Comparison of ENCODE assay signal across 26 cellular contexts in the genomic region with DNA sequence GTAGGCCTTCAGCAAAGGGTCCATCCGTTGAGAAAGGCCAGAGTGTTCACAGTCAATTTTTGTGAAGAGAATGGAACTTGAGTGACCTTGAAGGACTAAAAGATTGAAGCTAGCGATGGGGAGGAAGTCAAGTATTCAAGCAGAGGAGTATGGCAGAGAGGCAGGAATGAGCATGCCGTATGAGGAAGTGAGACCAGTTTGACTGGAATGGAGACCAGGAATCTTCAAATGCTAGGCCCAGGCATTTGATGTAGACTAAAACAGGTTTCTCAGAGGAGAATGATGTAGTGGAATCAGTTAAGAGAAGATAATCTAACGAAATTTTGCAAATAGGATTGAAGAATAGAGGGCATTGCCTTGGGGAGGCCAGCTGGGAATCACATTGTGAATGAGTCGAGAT.
DNase-seq lines count a peak whose midpoint lies in the region; ATAC-seq, FAIRE-seq and TF ChIP-seq lines count a peak whose summit lies in the region.
"Had no signal": no experiment of that assay in that cellular context is flagged by ENCODE, and none has a peak within 500 bp of the region (broad histone marks: within the 10 kb centered on the region; RNA-seq: fewer than 3 reads in every experiment).

No MANE protein-coding gene starts in this region.

- H3K4me1 ChIP-seq in H1 (replicated peaks in 1 of 4; ENCODE audit: control insufficient read depth in 3 of 4, insufficient read depth in 4 of 4, low read length in 3 of 4): no peaks in the 10 kb centered on the region
- H3K4me1 ChIP-seq: A549, BE2C had no signal

- TF ChIP-seq EP300 in H1 (IDR thresholded peaks at IDR 0.05; ENCODE audit: borderline replicate concordance in 1 of 2, low read depth in 2 of 2, low read length in 2 of 2): no peak

- H3K27ac ChIP-seq in AG04450 (ENCODE audit: low read depth, low read length) (peak overlapping the region; percentile 21), H1 (ENCODE audit: low read depth, low read length) (no peak overlapping the region)
- H3K27ac ChIP-seq: 22Rv1, A549, BLaER1 had no signal

- no peak overlapping the region for H3K4me2 ChIP-seq in H1 (ENCODE audit: insufficient read depth in 1 of 2, low read depth in 2 of 2, low read length in 2 of 2)
- H3K4me2 ChIP-seq: A549, BLaER1 had no signal

- DNase-seq in AG04450 (ENCODE audit: low read depth, low spot score) (no peak), H1 (ENCODE audit: low read depth in 1 of 2, low spot score in 2 of 2) (no peak), NCI-H69 (lab: John Stamatoyannopoulos, UW) (no peak), frontal cortex (ENCODE audit: low spot score in 2 of 2) (no peak)
- DNase-seq in activated naive CD4-positive, alpha-beta T cell treated with anti-CD3 and anti-CD28 coated beads, Interleukin-2, amount 10 ng/mL, durations not matched to agents 7 days and 5 days: no peak
- DNase-seq: BE2C; C1 segment of cervical spinal cord; CD4-positive, alpha-beta memory T cell; CD4-positive, CD25-positive, alpha-beta regulatory T cell; CD8-positive, alpha-beta memory T cell; COR-L47; DMS 273 treated with DMSO at 0.1 percent for 48 hours; DMS153; DMS53; DMS79; DND-41; EL; GDM1 had no signal

- TF ChIP-seq POLR2A in H1 (IDR thresholded peaks at IDR 0.05; ENCODE audit: control extremely low read depth in 1 of 2, low read depth in 2 of 2, low read length in 2 of 2): no peak

- no peak overlapping the region for H2BK12ac ChIP-seq in H1 (ENCODE audit: low read depth, low read length)

- H4K20me1 ChIP-seq in H1 (replicated peaks in 1 of 2; ENCODE audit: control insufficient read depth in 1 of 2, insufficient read depth in 2 of 2, low read length in 2 of 2): no peaks in the 10 kb centered on the region
- H4K20me1 ChIP-seq: BLaER1 had no signal

- H3K36me3 Mint-ChIP-seq in activated naive CD4-positive, alpha-beta T cell treated with anti-CD3 and anti-CD28 coated beads, Interleukin-2, amount 10 ng/mL, durations not matched to agents 7 days and 5 days: no peaks in the 10 kb centered on the region
- H3K36me3 Mint-ChIP-seq: CD14-positive monocyte; CD4-positive, alpha-beta memory T cell; CD4-positive, CD25-positive, alpha-beta regulatory T cell; CD8-positive, alpha-beta memory T cell had no signal

- H3K56ac ChIP-seq in H1 (replicated peaks; ENCODE audit: insufficient read length, low read depth, low read length): no peak overlapping the region

- H3K27me3 Mint-ChIP-seq in activated naive CD4-positive, alpha-beta T cell treated with anti-CD3 and anti-CD28 coated beads, Interleukin-2, amount 10 ng/mL, durations not matched to agents 7 days and 5 days: no peaks in the 10 kb centered on the region
- H3K27me3 Mint-ChIP-seq: CD4-positive, CD25-positive, alpha-beta regulatory T cell had no signal

- no peak overlapping the region for H3K23ac ChIP-seq in H1 (ENCODE audit: insufficient read length)

- H3K27ac Mint-ChIP-seq in activated naive CD4-positive, alpha-beta T cell treated with anti-CD3 and anti-CD28 coated beads, Interleukin-2, amount 10 ng/mL, durations not matched to agents 7 days and 5 days: no peak overlapping the region
- H3K27ac Mint-ChIP-seq: CD14-positive monocyte; CD4-positive, alpha-beta memory T cell; CD4-positive, CD25-positive, alpha-beta regulatory T cell; CD8-positive, alpha-beta memory T cell had no signal

- H3K27me3 ChIP-seq in AG04450 (ENCODE audit: control insufficient read depth, insufficient read depth, low read length): no peaks in the 10 kb centered on the region
- no peaks in the 10 kb centered on the region for H3K27me3 ChIP-seq in H1 (replicated peaks in 1 of 4; ENCODE audit: control insufficient read depth in 3 of 4, extremely low read depth in 1 of 4, insufficient read depth in 3 of 4, low read length in 3 of 4)
- H3K27me3 ChIP-seq: BE2C, BLaER1 had no signal

- H4K8ac ChIP-seq in H1 (ENCODE audit: extremely low read depth, insufficient read depth, low read length): no peak overlapping the region

- H2AFZ ChIP-seq in H1 (ENCODE audit: low read length): no peak overlapping the region

- peak; percentile 81 for ATAC-seq in esophagus mucosa
- ATAC-seq: A549, GM12878 had no signal

- H3K79me2 ChIP-seq in H1 (ENCODE audit: control insufficient read depth in 1 of 2, insufficient read depth in 2 of 2, low read length in 2 of 2): no peaks in the 10 kb centered on the region

- no peak overlapping the region for H2AK5ac ChIP-seq in H1 (ENCODE audit: low read depth, low read length)

- H3K14ac ChIP-seq in H1 (ENCODE audit: insufficient read length): no peak overlapping the region

- POLR2A ChIA-PET in AG04450 (lab: Yijun Ruan, JAX) (no interaction called here), H1 (lab: Charles Lee; ENCODE audit: partially characterized antibody) (interaction anchor here (1.3 kb wide), 1 partner anchor 90 kb away, joined by 3 read pairs; a partner anchor contains a TSS)

- TF ChIP-seq RAD21 in H1 (IDR thresholded peaks at IDR 0.05 in 1 of 2, conservative IDR thresholded peaks at IDR 0.05 in 1 of 2; ENCODE audit: low read depth in 2 of 2, low read length in 2 of 2): no peak

- no peaks in the 10 kb centered on the region for H3K79me1 ChIP-seq in H1 (ENCODE audit: low read depth, low read length)

- H2BK15ac ChIP-seq in H1 (ENCODE audit: low read length): no peak overlapping the region

- CTCF ChIA-PET in AG04450 (lab: Charles Lee): no interaction called here
- CTCF ChIA-PET in H1 (lab: Charles Lee; ENCODE audit: partially characterized antibody): no interaction called here
- CTCF ChIA-PET in activated naive CD4-positive, alpha-beta T cell treated with anti-CD3 and anti-CD28 coated beads, Interleukin-2, amount 10 ng/mL, durations not matched to agents 7 days and 5 days (lab: Charles Lee): no interaction called here

- no peaks in the 10 kb centered on the region; a peak in 1 of 8 replicates for H3K36me3 ChIP-seq in H1 (ENCODE audit: control insufficient read depth in 2 of 4, insufficient read depth in 4 of 4, low read length in 3 of 4)
- H3K36me3 ChIP-seq: BE2C, BLaER1 had no signal

- H3K4me3 ChIP-seq in AG04450 (ENCODE audit: low read depth, low read length) (no peak overlapping the region), H1 (ENCODE audit: extremely low read depth in 1 of 4, insufficient read depth in 2 of 4, low read depth in 3 of 4, low read length in 4 of 4) (no peak overlapping the region)
- H3K4me3 ChIP-seq: A549, BLaER1, GM12878 had no signal

- H3K9me3 ChIP-seq in AG04450 (ENCODE audit: control insufficient read depth, insufficient read depth, low read length) (peaks cover 10% of the 10 kb centered on the region), H1 (ENCODE audit: insufficient read depth in 2 of 2, low read depth in 1 of 2, low read length in 1 of 2) (no peaks in the 10 kb centered on the region)
- H3K9me3 ChIP-seq: A549, BE2C had no signal

- TF ChIP-seq CTCF in AG04450 (IDR thresholded peaks at IDR 0.05; ENCODE audit: low read depth, low read length): no peak
- TF ChIP-seq CTCF in H1 (IDR thresholded peaks at IDR 0.05; ENCODE audit: control extremely low read depth in 1 of 3, insufficient read depth in 1 of 3, low read depth in 1 of 3, low read length in 3 of 3): no peak

- peaks cover 5% of the 10 kb centered on the region for H3K9me3 Mint-ChIP-seq in activated naive CD4-positive, alpha-beta T cell treated with anti-CD3 and anti-CD28 coated beads, Interleukin-2, amount 10 ng/mL, durations not matched to agents 7 days and 5 days

- no peak overlapping the region for H3K9ac ChIP-seq in H1 (replicated peaks in 1 of 4; ENCODE audit: extremely low read depth in 1 of 4, low read depth in 3 of 4, low read length in 3 of 4)
- H3K9ac ChIP-seq: BLaER1 had no signal

- no peak overlapping the region for H4K5ac ChIP-seq in H1 (ENCODE audit: insufficient read length, low read depth, low read length)

- no peak overlapping the region for H3K18ac ChIP-seq in H1 (ENCODE audit: extremely low read depth, low read length)

- no peak overlapping the region for H2BK5ac ChIP-seq in H1 (ENCODE audit: low read depth, low read length)

- no peaks in the 10 kb centered on the region for H3K23me2 ChIP-seq in H1 (ENCODE audit: low read depth, low read length)

- no peak for FAIRE-seq in H1 (lab: Jason Lieb, UNC)
- no peak for FAIRE-seq in frontal cortex (lab: Jason Lieb, UNC)
- FAIRE-seq: A549, GM12878, GM12892, GM18507 had no signal

- no peak overlapping the region for H2BK20ac ChIP-seq in H1 (ENCODE audit: low read length)

- H3K4ac ChIP-seq in H1 (replicated peaks; ENCODE audit: insufficient read length, low read depth, low read length): no peak overlapping the region

- no peak overlapping the region for H2BK120ac ChIP-seq in H1 (replicated peaks; ENCODE audit: low read depth, low read length)

- H3K4me3 Mint-ChIP-seq in activated naive CD4-positive, alpha-beta T cell treated with anti-CD3 and anti-CD28 coated beads, Interleukin-2, amount 10 ng/mL, durations not matched to agents 7 days and 5 days: no peak overlapping the region
- H3K4me3 Mint-ChIP-seq: CD14-positive monocyte; CD4-positive, alpha-beta memory T cell; CD4-positive, CD25-positive, alpha-beta regulatory T cell; CD8-positive, alpha-beta memory T cell had no signal

- peak overlapping the region; percentile 8 for H4K91ac ChIP-seq in H1 (replicated peaks; ENCODE audit: insufficient read length, low read length)

- 76% methylated on average over 5 of the region's 5 CpGs; no CpG with 5 or more reads in 1 of the 2 experiments for WGBS in H1 (ENCODE audit: extremely low coverage in 1 of 2, insufficient coverage in 1 of 2, insufficient read length in 1 of 2, insufficient replicate concordance in 2 of 2, low coverage in 1 of 2, low lambda C conversion rate in 2 of 2, missing lambda C conversion rate in 1 of 2), 2 experiments

- H3K4me1 Mint-ChIP-seq in activated naive CD4-positive, alpha-beta T cell treated with anti-CD3 and anti-CD28 coated beads, Interleukin-2, amount 10 ng/mL, durations not matched to agents 7 days and 5 days: no peaks in the 10 kb centered on the region
- H3K4me1 Mint-ChIP-seq: CD14-positive monocyte; CD4-positive, alpha-beta memory T cell; CD4-positive, CD25-positive, alpha-beta regulatory T cell; CD8-positive, alpha-beta memory T cell had no signal

TF ChIP-seq in H1, 55 proteins besides CTCF, POLR2A, EP300 and RAD21 (continues in another document):
- TF ChIP-seq SIRT6 (IDR thresholded peaks at IDR 0.05; ENCODE audit: low read length) (no peak), RFX5 (IDR thresholded peaks at IDR 0.05; ENCODE audit: borderline replicate concordance, low read depth, low read length) (no peak), CBX5 (IDR thresholded peaks at IDR 0.05; ENCODE audit: low read depth, low read length) (no peak), KDM1A (IDR thresholded peaks at IDR 0.05; ENCODE audit: borderline replicate concordance, low read length) (no peak), NRF1 (IDR thresholded peaks at IDR 0.05; ENCODE audit: low read depth, low read length) (no peak), CHD2 (IDR thresholded peaks at IDR 0.05; ENCODE audit: low read length) (no peak), RNF2 (IDR thresholded peaks at IDR 0.05; ENCODE audit: borderline replicate concordance, low read depth, low read length, missing control alignments, poor library complexity, severe bottlenecking) (no peak)
- TF ChIP-seq, protein P1, sequence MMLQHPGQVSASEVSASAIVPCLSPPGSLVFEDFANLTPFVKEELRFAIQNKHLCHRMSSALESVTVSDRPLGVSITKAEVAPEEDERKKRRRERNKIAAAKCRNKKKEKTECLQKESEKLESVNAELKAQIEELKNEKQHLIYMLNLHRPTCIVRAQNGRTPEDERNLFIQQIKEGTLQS (IDR thresholded peaks at IDR 0.05; ENCODE audit: insufficient read depth, low read depth, low read length): no peak
